8 cellular contexts compared by ENCODE assay signal in genomic region chr2:34110392-34110791, GRCh38.
"Had no signal": no experiment of that assay in that cellular context is flagged by ENCODE, and none has a peak within 500 bp of the region (broad histone marks: within the 10 kb centered on the region; RNA-seq: fewer than 3 reads in every experiment).

No MANE protein-coding gene starts in this region.

- FAIRE-seq: G401.6, GM12878, GM12891, GM12892, GM18507, GM19239 had no signal

- H3K4me3 ChIP-seq: GM12878 had no signal

- DNase-seq: GDM1, GF-D8 had no signal

- ATAC-seq: GM12878 had no signal
